8 cellular contexts compared by ENCODE assay signal in the genomic region with DNA sequence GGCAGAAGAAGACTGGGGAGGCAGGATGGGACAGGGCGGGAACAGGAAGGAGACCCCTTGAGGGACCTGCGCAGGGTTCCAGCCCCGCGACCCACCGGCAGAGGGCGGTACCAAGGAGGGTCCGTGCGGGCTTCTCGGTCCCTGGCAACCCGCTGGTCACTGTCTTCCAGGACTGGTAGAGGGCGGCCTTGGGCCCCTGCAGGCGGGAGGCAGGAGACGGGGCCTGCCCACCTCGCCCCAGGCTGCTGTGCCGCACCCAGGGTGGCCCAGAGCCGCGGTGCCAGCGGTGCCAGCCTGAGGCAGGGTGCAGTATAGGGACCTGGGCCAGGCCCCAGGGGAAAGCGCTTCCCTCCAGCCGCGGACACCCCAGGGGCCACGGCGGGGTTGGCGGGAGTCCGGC. TPM values are rescaled to one million over a fixed set of nuclear protein-coding genes. Genes with fewer than 3 reads are reported as not detected.
DNase-seq lines count a peak whose midpoint lies in the region; ATAC-seq and TF ChIP-seq lines count a peak whose summit lies in the region.

No MANE protein-coding gene starts in this region.

- no peaks in the 10 kb centered on the region for H3K9me3 ChIP-seq in right lobe of liver

- H3K27ac Mint-ChIP-seq in chondrocyte (ENCODE audit: unreplicated experiment): no peak overlapping the region

- peak; percentile 71 for TF ChIP-seq CTCF in GM10266 (IDR thresholded peaks at IDR 0.05; ENCODE audit: control insufficient read depth, insufficient read depth, low read depth, missing control alignments)
- peak; percentile 61 for TF ChIP-seq CTCF in chondrocyte (IDR thresholded peaks at IDR 0.05)
- TF ChIP-seq CTCF in right lobe of liver (IDR thresholded peaks at IDR 0.05): peak; percentile 62 to 82 (median 75)

- no peaks in the 10 kb centered on the region for H3K36me3 Mint-ChIP-seq in chondrocyte (ENCODE audit: low read depth)

- H3K4me1 Mint-ChIP-seq in chondrocyte (ENCODE audit: low read depth): no peaks in the 10 kb centered on the region

- ATAC-seq in right lobe of liver: peak; percentile 96 to 99 (median 98)

- no peaks in the 10 kb centered on the region for H3K27me3 ChIP-seq in right lobe of liver

- H3K4me1 ChIP-seq in right lobe of liver: peaks cover 0 to 8% (median 0%) of the 10 kb centered on the region in 4 donors

- H3K36me3 ChIP-seq in right lobe of liver: no peaks in the 10 kb centered on the region

- WGBS in right lobe of liver (ENCODE audit: insufficient coverage, low coverage, low lambda C conversion rate, missing lambda C conversion rate): 0% methylated on average over 7 of the region's 25 CpGs

- TF ChIP-seq POLR2A in right lobe of liver (IDR thresholded peaks at IDR 0.05): no peak

- H3K9me3 Mint-ChIP-seq in chondrocyte (ENCODE audit: low read depth): no peaks in the 10 kb centered on the region

- peaks cover 12% of the 10 kb centered on the region for H3K27me3 Mint-ChIP-seq in chondrocyte (ENCODE audit: low read depth)

- DNase-seq in GM10266 (ENCODE audit: extremely low spot score) (peak; percentile 77), chondrocyte (ENCODE audit: low spot score) (peak; percentile 90), right lobe of liver (peak; percentile 74 to 77 (median 76)), NCI-H2196 (lab: John Stamatoyannopoulos, UW; ENCODE audit: unreplicated experiment) (no peak), NCI-H1105 treated with DMSO at 0.1 percent for 48 hours (lab: John Stamatoyannopoulos, UW) (no peak), DMS53 treated with DMSO at 0.1 percent for 48 hours (lab: John Stamatoyannopoulos, UW; ENCODE audit: unreplicated experiment) (no peak)
- DNase-seq in activated CD4-positive, CD25-positive, alpha-beta regulatory T cell (lab: John Stamatoyannopoulos, UW): peak; percentile 6 to 44 (median 26)
- peak in 2 of 3 experiments; percentile 31 to 57 for DNase-seq in stimulated activated CD4-positive, alpha-beta T cell treated with anti-CD3 and anti-CD28 coated beads, TNF-alpha, amount 100 ng/mL, for 24 hours (ENCODE audit: low read depth in 3 of 3)

- H3K27ac ChIP-seq in right lobe of liver: no peak overlapping the region

- H3K4me3 ChIP-seq in right lobe of liver: peak overlapping the region; percentile 21 to 39 (median 26)

- no peak overlapping the region for H3K4me3 Mint-ChIP-seq in chondrocyte (ENCODE audit: unreplicated experiment)

- intact Hi-C loops in right lobe of liver (cut with DNase I): loop anchor here in 1 of 2 donors (5.0 kb wide), 1 partner anchor 37 kb away; a partner anchor contains a TSS

RNA-seq across cellular contexts. Expression of a gene that starts 34.5 kb away (rescaled TPM):
- total RNA-seq in chondrocyte (not detected in 3 replicates), right lobe of liver (1 to 10 TPM in 3 of 6 experiments, under 1 TPM in 3; 0.23 to 3.0 (median 1.4) TPM)

Comparison
In these comparisons a context has a peak if more than half of its experiments do, and no peak if none do; other contexts are left out.
1. DNase-seq: peak in GM10266 (single experiment), activated CD4-positive, CD25-positive, alpha-beta regulatory T cell (4 of 4), chondrocyte (single experiment), right lobe of liver (3 of 3) and stimulated activated CD4-positive, alpha-beta T cell treated with anti-CD3 and anti-CD28 coated beads, TNF-alpha, amount 100 ng/mL, for 24 hours (2 of 3); none in NCI-H2196 (single experiment), NCI-H1105 treated with DMSO at 0.1 percent for 48 hours (single experiment) and DMS53 treated with DMSO at 0.1 percent for 48 hours (single experiment).
2. Peak in every context shown above with its lines, with median percentiles within 50 percentile points of each other: CTCF ChIP-seq.